In genomic region chr2:238263204-238264071, GRCh38 we compare ENCODE assay signal across 8 cellular contexts. TPM values are rescaled to one million over a fixed set of nuclear protein-coding genes. Genes with fewer than 3 reads are reported as not detected.
DNase-seq lines count a peak whose midpoint lies in the region; ATAC-seq and TF ChIP-seq lines count a peak whose summit lies in the region.

No MANE protein-coding gene starts in this region.

- H3K36me3 ChIP-seq in left lung: peaks cover 0 to 61% of the 10 kb centered on the region in 2 donors

- H3K9me3 ChIP-seq in left lung: no peaks in the 10 kb centered on the region

- H3K4me3 ChIP-seq in coronary artery: no peak overlapping the region
- no peak overlapping the region for H3K4me3 ChIP-seq in left lung

- DNase-seq in AG20443 (ENCODE audit: low spot score): peak; percentile 96
- peak; percentile 34 to 81 for DNase-seq in NCI-H446 (lab: John Stamatoyannopoulos, UW)
- DNase-seq in activated CD4-positive, alpha-beta T cell treated with anti-CD3 and anti-CD28 coated beads for 24 hours (ENCODE audit: low read depth in 2 of 2): peak; percentile 56 to 62
- peak; percentile 92 for DNase-seq in coronary artery (ENCODE audit: low spot score)
- peak; percentile 91 to 93 for DNase-seq in left lung
- peak; percentile 67 to 68 for DNase-seq in stimulated activated CD4-positive, alpha-beta T cell treated with anti-CD3 and anti-CD28 coated beads, Interleukin-2, amount 100 ng/mL, for 48 hours

- intact Hi-C loops in left lung (cut with DNase I): loop anchor here in 1 of 2 donors (10.0 kb wide), 1 partner anchor 409 kb away; the partner anchor contains the start of gene RAMP1

- peak; percentile 53 for ATAC-seq in GM21529 (IDR thresholded peaks at IDR 0.05; ENCODE audit: unreplicated experiment)
- peak; percentile 93 for ATAC-seq in left lung
- ATAC-seq in GM21381 (IDR thresholded peaks at IDR 0.05; ENCODE audit: unreplicated experiment): no peak

- H3K27ac ChIP-seq in coronary artery (peak overlapping the region; percentile 14 to 66), left lung (peak overlapping the region; percentile 48 to 67)

- peaks cover 14 to 29% of the 10 kb centered on the region in 2 donors for H3K4me1 ChIP-seq in left lung

- H3K27me3 ChIP-seq in left lung: no peaks in the 10 kb centered on the region

- TF ChIP-seq CTCF in coronary artery (IDR thresholded peaks at IDR 0.05): peak; percentile 56
- TF ChIP-seq CTCF in left lung (IDR thresholded peaks at IDR 0.05): peak; percentile 75 to 77

RNA-seq across cellular contexts. Expression of gene HES6, which starts 23.6 kb away (rescaled TPM):
- 1 to 10 TPM; 7.6 to 8.8 TPM for total RNA-seq in left lung

RNA-seq across cellular contexts. Expression of gene PER2, which starts 25.0 kb away (rescaled TPM):
- total RNA-seq in left lung: 10 to 100 TPM in 1 of 2 donors, 1 to 10 TPM in 1; 7.7 to 14.2 TPM

RNA-seq across cellular contexts. Expression of gene TRAF3IP1, which starts 56.9 kb away (rescaled TPM):
- 10 to 100 TPM; 11.6 to 21.2 TPM for total RNA-seq in left lung

RNA-seq across cellular contexts. Expression of gene ILKAP, which starts 59.9 kb away (rescaled TPM):
- total RNA-seq in left lung: 10 to 100 TPM; 30.6 to 40.5 TPM
